26 cellular contexts compared by ENCODE assay signal in the genomic region with DNA sequence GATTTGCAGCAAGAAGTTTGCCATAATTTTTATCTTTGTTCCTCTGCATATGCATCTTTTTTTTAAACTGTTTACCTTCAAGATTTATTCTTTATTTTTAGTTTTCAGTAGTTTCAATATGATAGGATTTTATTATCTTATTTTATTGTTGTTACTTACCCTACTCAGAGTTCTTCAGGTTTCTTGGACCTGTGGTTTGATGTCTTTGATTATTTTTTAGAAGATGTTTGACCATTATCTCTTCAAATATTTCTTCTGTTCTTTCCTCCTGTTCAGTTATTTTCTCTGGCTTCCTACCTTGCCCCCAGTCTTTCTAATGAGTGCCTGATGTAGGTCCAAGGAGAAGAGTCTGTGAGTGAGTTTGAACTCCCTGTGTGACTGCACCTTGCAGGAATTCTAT.
DNase-seq lines count a peak whose midpoint lies in the region; TF ChIP-seq lines count a peak whose summit lies in the region.
"Had no signal": no experiment of that assay in that cellular context is flagged by ENCODE, and none has a peak within 500 bp of the region (broad histone marks: within the 10 kb centered on the region; RNA-seq: fewer than 3 reads in every experiment).

No MANE protein-coding gene starts in this region.

- CTCF ChIA-PET in HEK293 (lab: Yijun Ruan, JAX), result no interaction called here

- no peak for TF ChIP-seq CTCF in HEK293 (tag by site-specific recombination; IDR thresholded peaks at IDR 0.05)

- DNase-seq in COR-L47 (lab: John Stamatoyannopoulos, UW), result no peak
- DNase-seq: 8988T; ACHN; AML-193; BE2C; C1 segment of cervical spinal cord; Caco-2; Calu3; CD4-positive, alpha-beta memory T cell; CD4-positive, alpha-beta T cell; CD4-positive, CD25-positive, alpha-beta regulatory T cell; CD8-positive, alpha-beta memory T cell; CD8-positive, alpha-beta T cell; DMS 273 treated with DMSO at 0.1 percent for 48 hours; DMS153; DMS53; DMS79; DMS79 treated with DMSO at 0.1 percent for 48 hours; DND-41; EL had no signal

- H3K4me3 ChIP-seq in HEK293 (ENCODE audit: low read depth, low read length), result no peak overlapping the region
- H3K4me3 ChIP-seq: A549; BLaER1; BLaER1 treated with 17β-estradiol and CSF1 and Interleukin-3, amounts not matched to agents 10 nM and 100 nM had no signal

- no peaks in the 10 kb centered on the region for H3K9me3 ChIP-seq in HEK293 (ENCODE audit: control insufficient read depth, insufficient read depth, low read depth, low read length)
- H3K9me3 ChIP-seq: A549, BE2C, Caco-2 had no signal

- no peak overlapping the region for H3K27ac ChIP-seq in HEK293 (ENCODE audit: extremely low read depth, low read depth, low read length)
- H3K27ac ChIP-seq: 22Rv1; A549; BLaER1; BLaER1 treated with 17β-estradiol and CSF1 and Interleukin-3, amounts not matched to agents 10 nM and 100 nM; C4-2B had no signal

- no peaks in the 10 kb centered on the region for H3K36me3 ChIP-seq in HEK293 (ENCODE audit: control insufficient read depth in 2 of 2, insufficient read depth in 1 of 2, low read length in 2 of 2)
- H3K36me3 ChIP-seq: BE2C, BLaER1 had no signal

- POLR2A ChIA-PET in HEK293 (lab: Yijun Ruan, JAX), result no interaction called here

- H3K4me1 ChIP-seq in HEK293 (ENCODE audit: control insufficient read depth, insufficient read depth, low read length), result no peaks in the 10 kb centered on the region
- H3K4me1 ChIP-seq: A549, BE2C, BLaER1, Caco-2 had no signal

TF ChIP-seq in HEK293, 187 proteins besides CTCF, POLR2A, EP300 and RAD21:
- peak; percentile 94 for TF ChIP-seq ZNF558 (tag by site-specific recombination; IDR thresholded peaks at IDR 0.05)
- TF ChIP-seq ZBTB8A (tag by site-specific recombination; IDR thresholded peaks at IDR 0.05), result no peak
